In the genomic region with DNA sequence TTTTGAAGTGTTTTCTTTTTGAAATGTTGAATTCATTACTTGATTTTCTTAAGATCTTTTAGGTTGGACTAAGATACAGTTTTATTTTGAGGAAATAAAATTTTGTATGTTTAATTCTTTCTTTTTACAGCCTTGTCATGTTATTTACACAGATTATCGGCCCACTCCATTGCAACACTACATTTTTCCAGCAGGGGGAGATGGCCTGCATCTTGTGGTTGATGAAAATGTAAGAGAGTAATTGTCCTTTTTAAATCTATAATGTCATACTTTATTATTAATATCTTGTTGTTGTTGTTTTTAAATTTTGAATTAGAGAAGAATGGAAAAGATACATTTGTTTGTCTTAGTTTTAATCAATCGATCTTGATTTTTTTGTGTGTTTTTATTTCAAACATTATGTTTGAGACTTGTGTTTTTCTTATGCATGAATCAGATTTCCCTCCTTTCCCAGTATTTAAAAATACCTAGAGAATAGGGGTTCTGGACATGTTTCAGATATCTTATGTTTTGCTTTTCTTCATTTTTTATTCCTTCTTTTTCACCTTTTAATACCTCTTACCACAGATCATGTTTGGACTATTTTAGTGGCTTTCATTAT, we compare ENCODE assay signal across 8 cellular contexts. TPM values are rescaled to one million over a fixed set of nuclear protein-coding genes. Genes with fewer than 3 reads are reported as not detected.
DNase-seq lines count a peak whose midpoint lies in the region; ATAC-seq lines count a peak whose summit lies in the region.

No MANE protein-coding gene starts in this region.

- H3K27ac ChIP-seq in GM23248 (peak overlapping the region; percentile 29), SK-N-MC (peak overlapping the region; percentile 68; the same call in 1 of the 2 replicates)

- no peak overlapping the region for H3K4me2 ChIP-seq in GM23248 (ENCODE audit: unreplicated experiment)

- H3K27ac Mint-ChIP-seq in activated naive CD4-positive, alpha-beta T cell treated with anti-CD3 and anti-CD28 coated beads, Interleukin-2, amount 50 U/mL, for 24 hours: peak overlapping the region; percentile 89

- H3K4me3 ChIP-seq in GM23248: no peak overlapping the region
- H3K4me3 ChIP-seq in SK-N-MC: no peak overlapping the region

- H3K27me3 ChIP-seq in GM23248 (replicated peaks; ENCODE audit: insufficient read depth): no peaks in the 10 kb centered on the region

- DNase-seq in Ammon's horn (ENCODE audit: low spot score): peak; percentile 74
- peak; percentile 53 for DNase-seq in GM23248
- DNase-seq in SK-N-MC (ENCODE audit: low read depth, low spot score): peak; percentile 37
- peak in 41 of 42 donors; percentile 26 to 90 (median 73) for DNase-seq in head of caudate nucleus
- peak; percentile 38 for DNase-seq in retina
- no peak for DNase-seq in NCI-H187 (lab: John Stamatoyannopoulos, UW)

- no peak overlapping the region for H3K4me3 Mint-ChIP-seq in activated naive CD4-positive, alpha-beta T cell treated with anti-CD3 and anti-CD28 coated beads, Interleukin-2, amount 50 U/mL, for 24 hours

- H3K36me3 Mint-ChIP-seq in activated naive CD4-positive, alpha-beta T cell treated with anti-CD3 and anti-CD28 coated beads, Interleukin-2, amount 50 U/mL, for 24 hours: peaks cover 25% of the 10 kb centered on the region

- H3K27me3 Mint-ChIP-seq in activated naive CD4-positive, alpha-beta T cell treated with anti-CD3 and anti-CD28 coated beads, Interleukin-2, amount 50 U/mL, for 24 hours: no peaks in the 10 kb centered on the region

- peak overlapping the region; percentile 40; the same call in 1 of the 2 replicates for H2AFZ ChIP-seq in GM23248

- no peaks in the 10 kb centered on the region for H4K20me1 ChIP-seq in GM23248 (ENCODE audit: insufficient read depth)

- H3K9me3 ChIP-seq in GM23248 (ENCODE audit: low read depth) (no peaks in the 10 kb centered on the region), SK-N-MC (ENCODE audit: low read depth, low read length) (no peaks in the 10 kb centered on the region)

- H3K36me3 ChIP-seq in GM23248 (ENCODE audit: low read depth) (peaks cover 54% of the 10 kb centered on the region), SK-N-MC (ENCODE audit: insufficient read depth, low read length) (peaks cover 90% of the 10 kb centered on the region)

- intact Hi-C loops in head of caudate nucleus (cut with DNase I): loop anchor here (10.0 kb wide), 1 partner anchor 60 kb away; no protein-coding TSS in a partner anchor

- peaks cover 11% of the 10 kb centered on the region; the same call in 1 of the 2 replicates for H3F3A ChIP-seq in GM23248 (ENCODE audit: insufficient read depth)

- H3K4me1 Mint-ChIP-seq in activated naive CD4-positive, alpha-beta T cell treated with anti-CD3 and anti-CD28 coated beads, Interleukin-2, amount 50 U/mL, for 24 hours: peaks cover 12% of the 10 kb centered on the region

- ATAC-seq in HG03442 (IDR thresholded peaks at IDR 0.05; ENCODE audit: unreplicated experiment): no peak

- H3K9me3 Mint-ChIP-seq in activated naive CD4-positive, alpha-beta T cell treated with anti-CD3 and anti-CD28 coated beads, Interleukin-2, amount 50 U/mL, for 24 hours: no peaks in the 10 kb centered on the region

- H3K9ac ChIP-seq in GM23248 (0 out of 2 replicates have a peak overlapping the region, but pooled peaks have one; percentile 18), SK-N-MC (ENCODE audit: insufficient read length) (peak overlapping the region; percentile 4)

- H3K4me1 ChIP-seq in GM23248 (ENCODE audit: insufficient read depth): no peaks in the 10 kb centered on the region

- 61 to 65% methylated on average over 2 of the region's 2 CpGs for WGBS in GM23248 (ENCODE audit: low coverage in 1 of 2, low lambda C conversion rate in 2 of 2, missing lambda C conversion rate in 2 of 2), 2 experiments

- in situ Hi-C loops in GM23248 (cut with MboI): loop anchor here (25.0 kb wide), 1 partner anchor 568 kb away; no protein-coding TSS in a partner anchor

- no peaks in the 10 kb centered on the region for H3K9me2 ChIP-seq in GM23248 (ENCODE audit: insufficient read depth)

- peaks cover 24% of the 10 kb centered on the region for H3K79me2 ChIP-seq in GM23248 (ENCODE audit: insufficient read depth)

RNA-seq across cellular contexts. Expression of a gene that starts 36.7 kb away (rescaled TPM):
- 41.4 and 57.0 TPM in 2 replicates for total RNA-seq in GM23248 (2014; rRNA removed; shearing (Covaris generic))
- 23.5 and 26.4 TPM in 2 replicates for polyA plus RNA-seq in GM23248 (2016; fragmentation: Nextera tagmentation; extraction: Ambion mirVana)

RNA-seq across cellular contexts. Expression of a gene that starts 37.0 kb away (rescaled TPM):
- 33.6 and 35.8 TPM in 2 replicates for total RNA-seq in GM23248 (2014; rRNA removed; shearing (Covaris generic))
- 65.6 and 70.2 TPM in 2 replicates for polyA plus RNA-seq in GM23248 (2016; fragmentation: Nextera tagmentation; extraction: Ambion mirVana)

Comparison
In these comparisons a context has a peak if more than half of its experiments do, and no peak if none do; other contexts are left out.
1. DNase-seq: peak in Ammon's horn (single experiment), GM23248 (single experiment), SK-N-MC (single experiment), head of caudate nucleus (41 of 42) and retina (single experiment); none in NCI-H187 (0 of 2).